1 cellular context compared by ENCODE assay signal in genomic region chr12:111841750-111842555, GRCh38.
TF ChIP-seq lines count a peak whose summit lies in the region.

MAPKAPK5 (plus strand) TSS chr12:111842228; CDS start chr12:111842734, 506 bp downstream.

TF ChIP-seq in K562, 482 proteins besides CTCF, POLR2A, EP300 and RAD21 (continued from another document):
- TF ChIP-seq CREB3 (tag; conservative IDR thresholded peaks at IDR 0.05; ENCODE audit: low read depth) (no peak; the same call in 1 of the 2 replicates), ZNF79 (CRISPR knock-in tag; IDR thresholded peaks at IDR 0.05; ENCODE audit: low read depth) (no peak), SMC3 (conservative IDR thresholded peaks at IDR 0.05; ENCODE audit: insufficient read depth, low read depth, low read length) (no peak)
